In the genomic region with DNA sequence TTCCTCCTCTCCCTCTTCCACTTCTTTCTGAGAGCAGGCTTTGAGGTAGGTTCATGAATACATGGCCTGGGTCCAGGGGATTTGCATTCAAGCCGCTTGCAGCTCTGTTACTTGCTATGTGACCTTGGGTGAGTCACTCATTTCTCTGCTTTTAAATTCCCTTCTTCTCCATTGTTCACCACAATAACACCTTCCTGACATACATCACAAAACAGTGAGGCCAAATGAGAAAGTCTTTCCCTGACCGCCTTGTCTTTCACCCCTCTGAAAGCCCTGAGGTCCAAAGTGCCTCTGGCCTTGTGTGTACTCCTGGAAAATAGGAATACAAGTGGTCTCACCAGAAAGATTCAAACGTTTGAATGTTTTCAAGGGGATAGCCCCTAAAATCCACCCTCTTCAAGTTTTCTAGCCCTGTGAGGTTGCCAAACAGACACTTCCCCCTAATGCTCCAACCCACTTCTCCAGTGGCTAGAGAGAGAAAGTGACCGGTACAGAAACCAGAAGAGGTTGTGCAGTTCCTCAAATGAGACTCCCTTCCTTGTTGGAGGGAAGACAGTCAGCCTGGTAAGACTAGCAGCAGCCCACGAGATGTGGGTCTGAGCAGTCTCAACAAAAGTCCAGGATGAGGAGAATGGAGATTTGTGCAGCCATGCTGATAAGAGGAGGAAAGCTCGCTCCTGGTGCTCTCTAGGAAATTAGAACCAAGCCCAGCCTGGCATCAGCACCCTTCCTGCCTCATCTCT, we compare ENCODE assay signal across 8 cellular contexts.
DNase-seq lines count a peak whose midpoint lies in the region; ATAC-seq and TF ChIP-seq lines count a peak whose summit lies in the region.

No MANE protein-coding gene starts in this region.

- TF ChIP-seq CTCF in cardiac fibroblast (IDR thresholded peaks at IDR 0.05; ENCODE audit: low read depth, low read length), result no peak
- no peak for TF ChIP-seq CTCF in testis (IDR thresholded peaks at IDR 0.05)

- no peaks in the 10 kb centered on the region for H3K36me3 ChIP-seq in testis (ENCODE audit: low read depth, missing control alignments)

- H3K27me3 ChIP-seq in testis, result no peaks in the 10 kb centered on the region

- peak; percentile 95 to 96 for DNase-seq in AML-193 (lab: John Stamatoyannopoulos, UW)
- peak; percentile 98 for DNase-seq in MV-4-11 (lab: John Stamatoyannopoulos, UW)
- peak; percentile 95 to 99 for DNase-seq in cardiac fibroblast (ENCODE audit: low read depth in 2 of 2)
- DNase-seq in medulla oblongata (ENCODE audit: extremely low spot score), result peak; percentile 88
- peak; percentile 74 for DNase-seq in testis
- DNase-seq in stimulated activated naive CD4-positive, alpha-beta T cell treated with Interleukin-2 at 50 U/mL for 16 hours (lab: John Stamatoyannopoulos, UW), result no peak
- DNase-seq in GF-D8 (lab: John Stamatoyannopoulos, UW), result no peak

- TF ChIP-seq POLR2A in testis (IDR thresholded peaks at IDR 0.05), result no peak

- 49% methylated on average over 5 to 6 of the region's 6 CpGs for WGBS in testis, 2 donors

- ATAC-seq in GM21825 (IDR thresholded peaks at IDR 0.05; ENCODE audit: unreplicated experiment), result no peak

- H3K4me1 ChIP-seq in testis, result peaks cover 41% of the 10 kb centered on the region

- H3K9me3 ChIP-seq in testis, result no peaks in the 10 kb centered on the region

- H3K27ac ChIP-seq in testis, result peak overlapping the region; percentile 91 to 92

- intact Hi-C loops in testis (cut with DNase I; ENCODE audit: low total_unique reads), result loop anchor here (2.0 kb wide), 1 partner anchor 1208 kb away; no protein-coding TSS in a partner anchor

- no peak overlapping the region for H3K4me3 ChIP-seq in cardiac fibroblast (replicated peaks in 1 of 2; ENCODE audit: low read depth in 2 of 2, low read length in 2 of 2)
- peak overlapping the region in 1 of 2 donors; percentile 36 for H3K4me3 ChIP-seq in testis

Comparison
In these comparisons a context has a peak if more than half of its experiments do, and no peak if none do; other contexts are left out.
1. DNase-seq: peak in AML-193 (2 of 2), MV-4-11 (single experiment), cardiac fibroblast (2 of 2), medulla oblongata (single experiment) and testis (single experiment); none in stimulated activated naive CD4-positive, alpha-beta T cell treated with Interleukin-2 at 50 U/mL for 16 hours (single experiment) and GF-D8 (single experiment).